Comparison of ENCODE assay signal across 15 cellular contexts in genomic region chr11:46222485-46223251, GRCh38. TPM values are rescaled to one million over a fixed set of nuclear protein-coding genes. Genes with fewer than 3 reads are reported as not detected.
DNase-seq lines count a peak whose midpoint lies in the region; ATAC-seq and TF ChIP-seq lines count a peak whose summit lies in the region.
"Had no signal": no experiment of that assay in that cellular context is flagged by ENCODE, and none has a peak within 500 bp of the region (broad histone marks: within the 10 kb centered on the region; RNA-seq: fewer than 3 reads in every experiment).

No MANE protein-coding gene starts in this region.

- no peaks in the 10 kb centered on the region for H3K9me3 ChIP-seq in MG63
- H3K9me3 ChIP-seq: esophagus muscularis mucosa, neutrophil had no signal

- H3K36me3 ChIP-seq in MG63 = no peaks in the 10 kb centered on the region
- H3K36me3 ChIP-seq in brain microvascular endothelial cell (replicated peaks) = no peaks in the 10 kb centered on the region
- H3K36me3 ChIP-seq: esophagus muscularis mucosa, neutrophil had no signal

- H3K4me3 ChIP-seq in MG63 (no peak overlapping the region), brain microvascular endothelial cell (ENCODE audit: low read depth, low read length) (no peak overlapping the region)
- H3K4me3 ChIP-seq: esophagus muscularis mucosa had no signal

- H3K27ac ChIP-seq in brain microvascular endothelial cell = no peak overlapping the region
- H3K27ac ChIP-seq: esophagus muscularis mucosa, HL-60, neutrophil had no signal

- H3K27me3 ChIP-seq in MG63 (no peaks in the 10 kb centered on the region), brain microvascular endothelial cell (replicated peaks) (no peaks in the 10 kb centered on the region)

- no peak for ATAC-seq in GM21447 (IDR thresholded peaks at IDR 0.05; ENCODE audit: unreplicated experiment)
- ATAC-seq: activated CD4-positive, alpha-beta T cell treated with anti-CD3 and anti-CD28 coated beads for 36 hours; T-cell had no signal

- in situ Hi-C loops in brain microvascular endothelial cell (cut with HindIII; ENCODE audit: low pct_ligation_motif_present, low sequenced_read_pairs) (no loop called here), KBM-7 (cut with MboI; ENCODE audit: low pct_unique_long_range_greater_than_20kb, low sequenced_read_pairs) (no loop called here)

- TF ChIP-seq CTCF in brain microvascular endothelial cell (IDR thresholded peaks at IDR 0.05; ENCODE audit: low read depth, low read length, missing control alignments) = peak; percentile 14

- peak; percentile 41 for DNase-seq in ELR (ENCODE audit: low read depth)
- peak; percentile 30 for DNase-seq in MG63
- no peak for DNase-seq in brain microvascular endothelial cell
- peak; percentile 13 for DNase-seq in myocyte (ENCODE audit: low read depth)
- DNase-seq in KBM-7 = no peak
- DNase-seq in activated CD4-positive, CD25-positive, alpha-beta regulatory T cell treated with anti-CD3 and anti-CD28 coated beads, Interleukin-2, amount 50 U/mL, for 72 hours = no peak
- DNase-seq in activated gamma-delta T cell treated with Interleukin-2 at 50 U/mL for 16 hours = no peak
- DNase-seq: activated CD4-positive, alpha-beta T cell treated with anti-CD3 and anti-CD28 coated beads for 36 hours; activated T-cell treated with anti-CD3 and anti-CD28 coated beads, Interleukin-2, amount 50 U/mL, for 1 hour; cortex of kidney; T-cell had no signal

RNA-seq across cellular contexts. Expression of gene CREB3L1, which starts 54.8 kb away (rescaled TPM):
- 2.5 and 12.5 TPM in 2 replicates for total RNA-seq in MG63 (2014; rRNA removed; shearing (Covaris generic); ENCODE audit: low replicate concordance)
- total RNA-seq in myocyte = 19.7 and 23.6 TPM in 2 replicates
- 123 TPM for polyA plus RNA-seq in myocyte (2012)

Comparison
In these comparisons a context has a peak if more than half of its experiments do, and no peak if none do; other contexts are left out.
1. DNase-seq: peak in ELR (single experiment), MG63 (single experiment) and myocyte (single experiment); none in brain microvascular endothelial cell (single experiment), KBM-7 (single experiment), activated CD4-positive, CD25-positive, alpha-beta regulatory T cell treated with anti-CD3 and anti-CD28 coated beads, Interleukin-2, amount 50 U/mL, for 72 hours (single experiment) and activated gamma-delta T cell treated with Interleukin-2 at 50 U/mL for 16 hours (single experiment).